8 cellular contexts compared by ENCODE assay signal in the genomic region with DNA sequence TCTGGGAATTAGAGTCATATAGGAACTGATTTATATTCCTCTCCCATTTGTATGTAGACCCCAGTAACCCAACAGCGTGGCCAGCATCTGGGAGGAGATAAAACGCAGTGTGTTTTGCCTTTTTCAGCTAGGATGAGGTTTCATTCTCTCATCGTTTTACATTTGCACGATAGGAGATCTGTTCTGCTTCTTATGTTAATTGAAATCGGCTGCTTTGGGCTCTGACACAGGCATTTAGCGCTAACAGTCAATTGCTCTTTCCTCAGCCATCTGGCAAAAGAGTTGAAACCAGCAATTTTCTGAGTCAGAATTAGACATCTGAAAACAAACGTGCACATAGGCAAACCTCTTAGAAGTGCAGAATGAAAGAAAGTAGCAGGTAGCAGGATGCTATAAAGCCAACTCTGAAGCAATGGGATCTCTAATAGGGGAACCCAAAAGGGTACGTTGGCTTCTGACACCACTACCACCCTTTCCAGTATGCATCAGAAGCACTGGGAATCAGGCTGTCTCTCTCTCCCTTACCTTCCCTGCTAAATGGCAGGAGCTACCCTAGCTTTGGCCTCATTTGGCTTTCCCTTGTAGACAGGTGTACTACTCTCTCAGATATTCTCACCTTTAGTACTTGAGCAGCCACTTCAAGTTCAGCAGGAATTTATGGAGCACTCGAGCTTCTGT.
A peak's percentile ranks its signal among the peaks of the same experiment; 100 is the strongest.
DNase-seq lines count a peak whose midpoint lies in the region; ATAC-seq and TF ChIP-seq lines count a peak whose summit lies in the region.

No MANE protein-coding gene starts in this region.

- H2BK15ac ChIP-seq in IMR-90 (ENCODE audit: low read depth, low read length) (peak overlapping the region; percentile 29; the same call in 1 of the 3 replicates), neuronal stem cell (ENCODE audit: low read length) (no peak overlapping the region)

- intact Hi-C loops in IMR-90 (cut with micrococcal nuclease) = no loop called here

- BruUV-seq in IMR-90 (replicated peaks; lab: Mats Ljungman, UMichigan) = no TSS peak

- peak overlapping the region; percentile 13 for H2AK9ac ChIP-seq in IMR-90 (replicated peaks; ENCODE audit: low read depth, low read length, poor library complexity)

- H3K27ac ChIP-seq in IMR-90 (ENCODE audit: insufficient read depth, low read length) (peak overlapping the region; percentile 59), neuronal stem cell (replicated peaks; ENCODE audit: low read length) (no peak overlapping the region), tibial nerve (no peak overlapping the region)

- H4K20me1 ChIP-seq in IMR-90 (ENCODE audit: insufficient read depth, low read length) = no peaks in the 10 kb centered on the region

- peak overlapping the region; percentile 48 for H3K14ac ChIP-seq in IMR-90 (replicated peaks; ENCODE audit: low read depth, low read length)
- no peak overlapping the region for H3K14ac ChIP-seq in neuronal stem cell (ENCODE audit: low read length)

- dilution Hi-C loops in IMR-90 (cut with HindIII; ENCODE audit: low sequenced_read_pairs, unreplicated experiment) = no loop called here

- TF ChIP-seq POLR2A in IMR-90 (IDR thresholded peaks at IDR 0.05; ENCODE audit: low read depth, low read length) = no peak
- no peak for TF ChIP-seq POLR2A in tibial nerve (IDR thresholded peaks at IDR 0.05)

- peaks cover 13% of the 10 kb centered on the region for H3K9me1 ChIP-seq in IMR-90 (ENCODE audit: insufficient read depth, low read length)

- H3K4me3 ChIP-seq in IMR-90 (ENCODE audit: insufficient read depth, low read depth, low read length) (peak overlapping the region; percentile 13; the same call in 1 of the 2 replicates), neuronal stem cell (ENCODE audit: low read length in 2 of 2) (no peak overlapping the region), tibial nerve (no peak overlapping the region)

- H3K4ac ChIP-seq in IMR-90 (ENCODE audit: low read depth, low read length) (peak overlapping the region; percentile 84), neuronal stem cell (ENCODE audit: low read length) (no peak overlapping the region)

- H3K36me3 ChIP-seq in IMR-90 (ENCODE audit: control insufficient read depth, insufficient read depth, low read length) (no peaks in the 10 kb centered on the region), neuronal stem cell (replicated peaks in 1 of 2; ENCODE audit: control insufficient read depth in 2 of 2, insufficient read depth in 2 of 2, low read length in 2 of 2) (no peaks in the 10 kb centered on the region), tibial nerve (no peaks in the 10 kb centered on the region)

- peaks cover 24% of the 10 kb centered on the region for H3K4me1 ChIP-seq in IMR-90 (ENCODE audit: control insufficient read depth, insufficient read depth, low read length)
- H3K4me1 ChIP-seq in neuronal stem cell (ENCODE audit: control insufficient read depth in 2 of 2, insufficient read depth in 1 of 2, low read depth in 1 of 2, low read length in 2 of 2) = peaks cover 9 to 54% of the 10 kb centered on the region in 2 donors
- H3K4me1 ChIP-seq in tibial nerve = peaks cover 0 to 11% (median 4%) of the 10 kb centered on the region in 4 donors

- H3K56ac ChIP-seq in IMR-90 (ENCODE audit: extremely low read depth, insufficient read depth, low read length) = no peak overlapping the region

- H3K9me3 ChIP-seq in IMR-90 (ENCODE audit: control insufficient read depth, insufficient read depth, low read length) (no peaks in the 10 kb centered on the region; the same call in 1 of the 2 replicates), neuronal stem cell (replicated peaks in 1 of 2; ENCODE audit: control insufficient read depth in 2 of 2, insufficient read depth in 1 of 2, low read depth in 1 of 2, low read length in 2 of 2) (peaks cover 2 to 16% of the 10 kb centered on the region in 2 donors), tibial nerve (no peaks in the 10 kb centered on the region)

- DNase-seq in GM03348 (ENCODE audit: low spot score) (peak; percentile 65), IMR-90 (peak; percentile 88), amniotic stem cell (lab: John Stamatoyannopoulos, UW) (peak; percentile 54), neuronal stem cell (ENCODE audit: low spot score) (no peak), SW480 (ENCODE audit: low spot score) (no peak), tibial nerve (ENCODE audit: low spot score in 2 of 2) (no peak)
- no peak for DNase-seq in stimulated activated CD4-positive, alpha-beta T cell treated with anti-CD3 and anti-CD28 coated beads, Interleukin-2, amount 100 ng/mL, for 48 hours

- H2BK120ac ChIP-seq in IMR-90 (ENCODE audit: low read depth, low read length) (peak overlapping the region; percentile 84), neuronal stem cell (ENCODE audit: low read depth, low read length) (no peak overlapping the region)

- H4K8ac ChIP-seq in IMR-90 (ENCODE audit: low read depth in 2 of 2, low read length in 2 of 2) = peak overlapping the region; percentile 20 to 85
- no peak overlapping the region for H4K8ac ChIP-seq in neuronal stem cell (ENCODE audit: low read depth, low read length)

- peaks cover 0 to 8% of the 10 kb centered on the region in 2 experiments; a peak in 1 of 4 replicates for H3K79me1 ChIP-seq in IMR-90 (ENCODE audit: low read depth in 1 of 2, low read length in 2 of 2)
- H3K79me1 ChIP-seq in neuronal stem cell (ENCODE audit: low read depth, low read length) = no peaks in the 10 kb centered on the region

- WGBS in IMR-90 (ENCODE audit: extremely low coverage in 2 of 2, insufficient read length in 1 of 2), 2 experiments = 100% methylated on average over 1 of the region's 9 CpGs; no CpG with 5 or more reads in 1 of the 2 experiments
- no CpG with 5 or more reads among the region's 9 CpGs for WGBS in neuronal stem cell (ENCODE audit: extremely low coverage in 2 of 2, insufficient read length in 2 of 2, insufficient replicate concordance in 1 of 2), 2 donors
- WGBS in tibial nerve, 2 donors = 51 to 60% methylated on average over 9 of the region's 9 CpGs

- TF ChIP-seq EP300 in tibial nerve (IDR thresholded peaks at IDR 0.05) = no peak

- H3K23ac ChIP-seq in IMR-90 (ENCODE audit: low read depth, low read length) = peak overlapping the region; percentile 75
- no peak overlapping the region for H3K23ac ChIP-seq in neuronal stem cell (ENCODE audit: low read depth, low read length, poor library complexity)

- no peak for TF ChIP-seq CTCF in IMR-90 (conservative IDR thresholded peaks at IDR 0.05; ENCODE audit: low read depth, low read length)
- TF ChIP-seq CTCF in tibial nerve (IDR thresholded peaks at IDR 0.05) = no peak

- H3K18ac ChIP-seq in IMR-90 (ENCODE audit: low read depth, low read length) (peak overlapping the region; percentile 42), neuronal stem cell (ENCODE audit: low read length) (no peak overlapping the region)

- peak overlapping the region; percentile 38 for H3K9ac ChIP-seq in IMR-90 (ENCODE audit: low read depth, low read length)
- no peak overlapping the region for H3K9ac ChIP-seq in neuronal stem cell (ENCODE audit: low read depth, low read length, poor library complexity)

- H3K4me2 ChIP-seq in IMR-90 (ENCODE audit: low read depth, low read length) (peak overlapping the region; percentile 78), neuronal stem cell (ENCODE audit: insufficient read depth, low read length, poor library complexity, severe bottlenecking) (no peak overlapping the region)

- peak overlapping the region; percentile 48; the same call in 1 of the 2 replicates for H4K91ac ChIP-seq in IMR-90 (ENCODE audit: insufficient read depth, low read depth, low read length)
- H4K91ac ChIP-seq in neuronal stem cell (ENCODE audit: low read depth, low read length, poor library complexity) = no peak overlapping the region

- in situ Hi-C loops in IMR-90 (cut with MboI; ENCODE audit: low sequenced_read_pairs) = no loop called here

- H2BK5ac ChIP-seq in IMR-90 (ENCODE audit: low read depth, low read length, poor library complexity, severe bottlenecking) (peak overlapping the region; percentile 63), neuronal stem cell (ENCODE audit: low read length) (no peak overlapping the region)

- ATAC-seq in IMR-90 (ENCODE audit: low read depth) (peak; percentile 27), esophagus mucosa (no peak)

- H3K27me3 ChIP-seq in IMR-90 (ENCODE audit: control insufficient read depth, insufficient read depth, low read length) (no peaks in the 10 kb centered on the region), neuronal stem cell (ENCODE audit: control insufficient read depth in 3 of 3, insufficient read depth in 3 of 3, low read depth in 1 of 3, low read length in 3 of 3) (peaks cover 0 to 2% (median 0%) of the 10 kb centered on the region in 3 experiments), tibial nerve (no peaks in the 10 kb centered on the region)

- peak overlapping the region; percentile 37; the same call in 1 of the 2 replicates for H2AK5ac ChIP-seq in IMR-90 (ENCODE audit: low read depth, low read length)
- no peak overlapping the region for H2AK5ac ChIP-seq in neuronal stem cell (ENCODE audit: low read depth, low read length)

- H2BK12ac ChIP-seq in neuronal stem cell (ENCODE audit: low read length) = no peak overlapping the region

- peak overlapping the region; percentile 33 for H4K5ac ChIP-seq in IMR-90 (ENCODE audit: low read depth, low read length)

- peak overlapping the region; percentile 83 for H2BK20ac ChIP-seq in IMR-90 (ENCODE audit: low read depth, low read length)

- H2AFZ ChIP-seq in IMR-90 (replicated peaks; ENCODE audit: low read length, poor library complexity) = peak overlapping the region; percentile 81
- peak overlapping the region; percentile 43 for H2AFZ ChIP-seq in neuronal stem cell (ENCODE audit: low read length)

- TF ChIP-seq RAD21 in IMR-90 (IDR thresholded peaks at IDR 0.05; ENCODE audit: low read length) = no peak

- POLR2A ChIA-PET in IMR-90 (lab: Charles Lee; ENCODE audit: unreplicated experiment) = no interaction called here

- CTCF ChIA-PET in IMR-90 (lab: Yijun Ruan, JAX) = interaction anchor here (0.6 kb wide), 2 partner anchors 47 to 83 kb away, joined by 3 to 4 read pairs; no protein-coding TSS in a partner anchor

TF ChIP-seq in IMR-90, 13 proteins besides CTCF, POLR2A, EP300 and RAD21:
- TF ChIP-seq CHD1 (IDR thresholded peaks at IDR 0.05; ENCODE audit: low read depth, low read length) (no peak), BHLHE40 (IDR thresholded peaks at IDR 0.05; ENCODE audit: low read depth, low read length) (peak; percentile 45; the same call in 1 of the 2 replicates), MXI1 (IDR thresholded peaks at IDR 0.05; ENCODE audit: borderline replicate concordance, low read depth, low read length) (no peak)

Comparison
In these comparisons a context has a peak if more than half of its experiments do, and no peak if none do; other contexts are left out.
1. DNase-seq: peak in GM03348 (single experiment), IMR-90 (single experiment) and amniotic stem cell (single experiment); none in neuronal stem cell (single experiment), stimulated activated CD4-positive, alpha-beta T cell treated with anti-CD3 and anti-CD28 coated beads, Interleukin-2, amount 100 ng/mL, for 48 hours (0 of 2), SW480 (single experiment) and tibial nerve (0 of 2).